2 cellular contexts compared by ENCODE assay signal in genomic region chr7:151095123-151095797, GRCh38.
TF ChIP-seq lines count a peak whose summit lies in the region.

No MANE protein-coding gene starts in this region.

TF ChIP-seq in HEK293, 187 proteins besides CTCF, POLR2A, EP300 and RAD21:
- no peak for TF ChIP-seq WT1 (tag by site-specific recombination; IDR thresholded peaks at IDR 0.05)
- 0 out of 2 replicates have a peak, but pooled peaks have one; percentile 14 for TF ChIP-seq ZNF362 (tag by site-specific recombination; IDR thresholded peaks at IDR 0.05)
- no peak for TF ChIP-seq KLF10 (tag by site-specific recombination; IDR thresholded peaks at IDR 0.05)
- no peak for TF ChIP-seq ZSCAN4 (tag by site-specific recombination; IDR thresholded peaks at IDR 0.05)
- TF ChIP-seq ZNF558 (tag by site-specific recombination; IDR thresholded peaks at IDR 0.05): no peak
- no peak for TF ChIP-seq ZNF600 (tag by site-specific recombination; IDR thresholded peaks at IDR 0.05)
- TF ChIP-seq OVOL3 (tag by site-specific recombination; IDR thresholded peaks at IDR 0.05): no peak
- no peak for TF ChIP-seq ZNF704 (tag by site-specific recombination; IDR thresholded peaks at IDR 0.05)
- TF ChIP-seq GLI2 (tag by site-specific recombination; IDR thresholded peaks at IDR 0.05; ENCODE audit: borderline replicate concordance, low read depth): no peak
- peak; percentile 27; the same call in 1 of the 2 replicates for TF ChIP-seq PRDM10 (tag by site-specific recombination; IDR thresholded peaks at IDR 0.05)
- no peak for TF ChIP-seq ZBTB7A (tag by site-specific recombination; IDR thresholded peaks at IDR 0.05; ENCODE audit: low read depth)
- TF ChIP-seq ZNF645 (tag by site-specific recombination; IDR thresholded peaks at IDR 0.05): no peak
- TF ChIP-seq ZNF830 (tag by site-specific recombination; IDR thresholded peaks at IDR 0.05; ENCODE audit: low read depth): no peak

TF ChIP-seq in SK-N-SH, 30 proteins besides CTCF, POLR2A, EP300 and RAD21:
- TF ChIP-seq NRF1 (IDR thresholded peaks at IDR 0.05; ENCODE audit: low read depth, low read length) (no peak), MEF2A (IDR thresholded peaks at IDR 0.05; ENCODE audit: borderline replicate concordance, low read depth) (no peak), SIN3A (IDR thresholded peaks at IDR 0.05; ENCODE audit: borderline replicate concordance, low read depth, low read length) (no peak), MXI1 (IDR thresholded peaks at IDR 0.05; ENCODE audit: low read depth, low read length) (no peak), TCF12 (IDR thresholded peaks at IDR 0.05) (no peak), FOXJ3 (CRISPR knock-in tag; IDR thresholded peaks at IDR 0.05) (no peak), FOSL2 (IDR thresholded peaks at IDR 0.05; ENCODE audit: borderline replicate concordance, low read depth) (no peak), USF1 (IDR thresholded peaks at IDR 0.05; ENCODE audit: borderline replicate concordance, low read depth) (no peak), SMC3 (IDR thresholded peaks at IDR 0.05; ENCODE audit: low read depth, low read length) (no peak), YY1 (IDR thresholded peaks at IDR 0.05; ENCODE audit: low read depth) (no peak), RXRA (IDR thresholded peaks at IDR 0.05; ENCODE audit: borderline replicate concordance, low read depth) (no peak), FOXM1 (IDR thresholded peaks at IDR 0.05; ENCODE audit: low read depth) (no peak), POLR2AphosphoS5 (IDR thresholded peaks at IDR 0.05; ENCODE audit: low read depth, low read length) (no peak), RFX5 (IDR thresholded peaks at IDR 0.05; ENCODE audit: low read length) (no peak), ZBTB33 (IDR thresholded peaks at IDR 0.05; ENCODE audit: borderline replicate concordance, low read depth) (no peak), CHD2 (IDR thresholded peaks at IDR 0.05; ENCODE audit: low read length, partially characterized antibody) (no peak)
